Comparison of ENCODE assay signal across 1 cellular context in the genomic region with DNA sequence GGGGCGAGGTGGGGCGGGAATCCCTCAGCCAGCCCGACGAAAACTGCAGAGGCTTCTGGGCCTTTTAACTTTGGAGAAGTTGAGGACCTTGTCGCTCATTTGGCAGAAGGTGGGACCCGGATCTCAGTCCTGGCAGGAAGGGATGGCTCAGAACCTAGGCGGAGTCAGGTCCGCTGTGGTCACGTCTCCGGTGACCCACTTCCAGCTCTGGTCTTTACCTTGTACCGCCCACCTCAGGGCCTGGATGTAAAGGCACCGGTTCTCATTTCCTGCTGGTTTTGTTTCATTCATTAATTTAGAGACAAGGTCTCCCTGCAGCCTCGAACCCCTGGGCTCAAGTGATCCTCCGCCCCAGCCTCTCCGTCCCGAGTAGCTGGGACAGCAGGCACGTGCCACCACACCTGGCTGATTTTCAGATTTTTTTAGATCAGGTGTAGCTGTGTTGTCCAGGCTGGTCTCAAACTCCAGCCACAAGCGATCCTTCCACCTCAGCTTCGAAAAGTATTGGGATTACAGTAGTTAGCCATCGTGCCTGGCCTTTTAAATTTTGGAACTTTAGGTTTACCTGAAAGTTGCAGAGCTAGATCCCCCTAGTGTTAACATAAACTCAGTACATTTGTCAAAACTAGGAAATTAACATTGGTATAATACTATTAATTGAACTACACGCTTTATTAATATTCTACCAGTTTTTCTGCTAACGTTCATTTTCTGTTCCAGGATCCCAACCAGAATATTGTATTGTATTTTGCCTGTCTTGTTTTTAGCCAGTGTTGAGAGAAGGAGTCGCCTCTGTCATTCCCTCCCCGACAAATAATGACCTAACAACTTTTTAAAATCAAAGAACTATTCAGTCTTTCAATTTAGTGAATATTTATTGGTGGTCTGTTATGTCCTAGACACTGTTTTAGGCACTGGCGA.
TF ChIP-seq lines count a peak whose summit lies in the region.

No MANE protein-coding gene starts in this region.

TF ChIP-seq in GM12878, 131 proteins besides CTCF, POLR2A, EP300 and RAD21 (continued from another document and continues in another):
- TF ChIP-seq, protein P1, sequence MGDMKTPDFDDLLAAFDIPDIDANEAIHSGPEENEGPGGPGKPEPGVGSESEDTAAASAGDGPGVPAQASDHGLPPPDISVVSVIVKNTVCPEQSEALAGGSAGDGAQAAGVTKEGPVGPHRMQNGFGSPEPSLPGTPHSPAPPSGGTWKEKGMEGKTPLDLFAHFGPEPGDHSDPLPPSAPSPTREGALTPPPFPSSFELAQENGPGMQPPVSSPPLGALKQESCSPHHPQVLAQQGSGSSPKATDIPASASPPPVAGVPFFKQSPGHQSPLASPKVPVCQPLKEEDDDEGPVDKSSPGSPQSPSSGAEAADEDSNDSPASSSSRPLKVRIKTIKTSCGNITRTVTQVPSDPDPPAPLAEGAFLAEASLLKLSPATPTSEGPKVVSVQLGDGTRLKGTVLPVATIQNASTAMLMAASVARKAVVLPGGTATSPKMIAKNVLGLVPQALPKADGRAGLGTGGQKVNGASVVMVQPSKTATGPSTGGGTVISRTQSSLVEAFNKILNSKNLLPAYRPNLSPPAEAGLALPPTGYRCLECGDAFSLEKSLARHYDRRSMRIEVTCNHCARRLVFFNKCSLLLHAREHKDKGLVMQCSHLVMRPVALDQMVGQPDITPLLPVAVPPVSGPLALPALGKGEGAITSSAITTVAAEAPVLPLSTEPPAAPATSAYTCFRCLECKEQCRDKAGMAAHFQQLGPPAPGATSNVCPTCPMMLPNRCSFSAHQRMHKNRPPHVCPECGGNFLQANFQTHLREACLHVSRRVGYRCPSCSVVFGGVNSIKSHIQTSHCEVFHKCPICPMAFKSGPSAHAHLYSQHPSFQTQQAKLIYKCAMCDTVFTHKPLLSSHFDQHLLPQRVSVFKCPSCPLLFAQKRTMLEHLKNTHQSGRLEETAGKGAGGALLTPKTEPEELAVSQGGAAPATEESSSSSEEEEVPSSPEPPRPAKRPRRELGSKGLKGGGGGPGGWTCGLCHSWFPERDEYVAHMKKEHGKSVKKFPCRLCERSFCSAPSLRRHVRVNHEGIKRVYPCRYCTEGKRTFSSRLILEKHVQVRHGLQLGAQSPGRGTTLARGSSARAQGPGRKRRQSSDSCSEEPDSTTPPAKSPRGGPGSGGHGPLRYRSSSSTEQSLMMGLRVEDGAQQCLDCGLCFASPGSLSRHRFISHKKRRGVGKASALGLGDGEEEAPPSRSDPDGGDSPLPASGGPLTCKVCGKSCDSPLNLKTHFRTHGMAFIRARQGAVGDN (IDR thresholded peaks at IDR 0.05) = no peak
- TF ChIP-seq, protein P2, sequence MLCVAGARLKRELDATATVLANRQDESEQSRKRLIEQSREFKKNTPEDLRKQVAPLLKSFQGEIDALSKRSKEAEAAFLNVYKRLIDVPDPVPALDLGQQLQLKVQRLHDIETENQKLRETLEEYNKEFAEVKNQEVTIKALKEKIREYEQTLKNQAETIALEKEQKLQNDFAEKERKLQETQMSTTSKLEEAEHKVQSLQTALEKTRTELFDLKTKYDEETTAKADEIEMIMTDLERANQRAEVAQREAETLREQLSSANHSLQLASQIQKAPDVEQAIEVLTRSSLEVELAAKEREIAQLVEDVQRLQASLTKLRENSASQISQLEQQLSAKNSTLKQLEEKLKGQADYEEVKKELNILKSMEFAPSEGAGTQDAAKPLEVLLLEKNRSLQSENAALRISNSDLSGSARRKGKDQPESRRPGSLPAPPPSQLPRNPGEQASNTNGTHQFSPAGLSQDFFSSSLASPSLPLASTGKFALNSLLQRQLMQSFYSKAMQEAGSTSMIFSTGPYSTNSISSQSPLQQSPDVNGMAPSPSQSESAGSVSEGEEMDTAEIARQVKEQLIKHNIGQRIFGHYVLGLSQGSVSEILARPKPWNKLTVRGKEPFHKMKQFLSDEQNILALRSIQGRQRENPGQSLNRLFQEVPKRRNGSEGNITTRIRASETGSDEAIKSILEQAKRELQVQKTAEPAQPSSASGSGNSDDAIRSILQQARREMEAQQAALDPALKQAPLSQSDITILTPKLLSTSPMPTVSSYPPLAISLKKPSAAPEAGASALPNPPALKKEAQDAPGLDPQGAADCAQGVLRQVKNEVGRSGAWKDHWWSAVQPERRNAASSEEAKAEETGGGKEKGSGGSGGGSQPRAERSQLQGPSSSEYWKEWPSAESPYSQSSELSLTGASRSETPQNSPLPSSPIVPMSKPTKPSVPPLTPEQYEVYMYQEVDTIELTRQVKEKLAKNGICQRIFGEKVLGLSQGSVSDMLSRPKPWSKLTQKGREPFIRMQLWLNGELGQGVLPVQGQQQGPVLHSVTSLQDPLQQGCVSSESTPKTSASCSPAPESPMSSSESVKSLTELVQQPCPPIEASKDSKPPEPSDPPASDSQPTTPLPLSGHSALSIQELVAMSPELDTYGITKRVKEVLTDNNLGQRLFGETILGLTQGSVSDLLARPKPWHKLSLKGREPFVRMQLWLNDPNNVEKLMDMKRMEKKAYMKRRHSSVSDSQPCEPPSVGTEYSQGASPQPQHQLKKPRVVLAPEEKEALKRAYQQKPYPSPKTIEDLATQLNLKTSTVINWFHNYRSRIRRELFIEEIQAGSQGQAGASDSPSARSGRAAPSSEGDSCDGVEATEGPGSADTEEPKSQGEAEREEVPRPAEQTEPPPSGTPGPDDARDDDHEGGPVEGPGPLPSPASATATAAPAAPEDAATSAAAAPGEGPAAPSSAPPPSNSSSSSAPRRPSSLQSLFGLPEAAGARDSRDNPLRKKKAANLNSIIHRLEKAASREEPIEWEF (IDR thresholded peaks at IDR 0.05; ENCODE audit: insufficient replicate concordance, low read depth, low read length) = peak; percentile 10
- TF ChIP-seq KDM1A (IDR thresholded peaks at IDR 0.05; ENCODE audit: borderline replicate concordance) (no peak), JUNB (IDR thresholded peaks at IDR 0.05) (no peak), ZNF24 (IDR thresholded peaks at IDR 0.05) (no peak), KAT2A (conservative IDR thresholded peaks at IDR 0.05; ENCODE audit: control insufficient read depth, low read depth, low read length) (no peak), TCF7 (IDR thresholded peaks at IDR 0.05; ENCODE audit: borderline replicate concordance) (no peak), POLR2AphosphoS5 (IDR thresholded peaks at IDR 0.05; ENCODE audit: low read length) (peak; percentile 70), MTA2 (IDR thresholded peaks at IDR 0.05; ENCODE audit: low read depth) (no peak), SMAD1 (IDR thresholded peaks at IDR 0.05; ENCODE audit: low read depth, partially characterized antibody) (peak; percentile 3), PAX5 (IDR thresholded peaks at IDR 0.05; ENCODE audit: borderline replicate concordance, low read depth, low read length) (peak; percentile 73), BHLHE40 (IDR thresholded peaks at IDR 0.05; ENCODE audit: borderline replicate concordance in 1 of 2, low read depth in 2 of 2, low read length in 1 of 2) (peak; percentile 94 to 97), SP1 (IDR thresholded peaks at IDR 0.05; ENCODE audit: low read depth, low read length) (no peak), RBBP5 (conservative IDR thresholded peaks at IDR 0.05) (no peak), CBFB (IDR thresholded peaks at IDR 0.05; ENCODE audit: low read depth) (no peak), SRF (IDR thresholded peaks at IDR 0.05; ENCODE audit: low read depth in 2 of 2, low read length in 2 of 2) (no peak), HDGF (IDR thresholded peaks at IDR 0.05) (no peak), KLF5 (IDR thresholded peaks at IDR 0.05; ENCODE audit: partially characterized antibody) (no peak), SMAD5 (IDR thresholded peaks at IDR 0.05; ENCODE audit: low read depth) (no peak), ZZZ3 (IDR thresholded peaks at IDR 0.05; ENCODE audit: control insufficient read depth, insufficient read length, low read depth) (no peak), RUNX3 (IDR thresholded peaks at IDR 0.05; ENCODE audit: low read length) (peak; percentile 63), MXI1 (IDR thresholded peaks at IDR 0.05; ENCODE audit: low read depth, low read length) (peak; percentile 40; the same call in 1 of the 2 replicates)
- TF ChIP-seq, protein P3, sequence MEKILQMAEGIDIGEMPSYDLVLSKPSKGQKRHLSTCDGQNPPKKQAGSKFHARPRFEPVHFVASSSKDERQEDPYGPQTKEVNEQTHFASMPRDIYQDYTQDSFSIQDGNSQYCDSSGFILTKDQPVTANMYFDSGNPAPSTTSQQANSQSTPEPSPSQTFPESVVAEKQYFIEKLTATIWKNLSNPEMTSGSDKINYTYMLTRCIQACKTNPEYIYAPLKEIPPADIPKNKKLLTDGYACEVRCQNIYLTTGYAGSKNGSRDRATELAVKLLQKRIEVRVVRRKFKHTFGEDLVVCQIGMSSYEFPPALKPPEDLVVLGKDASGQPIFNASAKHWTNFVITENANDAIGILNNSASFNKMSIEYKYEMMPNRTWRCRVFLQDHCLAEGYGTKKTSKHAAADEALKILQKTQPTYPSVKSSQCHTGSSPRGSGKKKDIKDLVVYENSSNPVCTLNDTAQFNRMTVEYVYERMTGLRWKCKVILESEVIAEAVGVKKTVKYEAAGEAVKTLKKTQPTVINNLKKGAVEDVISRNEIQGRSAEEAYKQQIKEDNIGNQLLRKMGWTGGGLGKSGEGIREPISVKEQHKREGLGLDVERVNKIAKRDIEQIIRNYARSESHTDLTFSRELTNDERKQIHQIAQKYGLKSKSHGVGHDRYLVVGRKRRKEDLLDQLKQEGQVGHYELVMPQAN (conservative IDR thresholded peaks at IDR 0.05) = peak; percentile 52
- TF ChIP-seq, protein P4, sequence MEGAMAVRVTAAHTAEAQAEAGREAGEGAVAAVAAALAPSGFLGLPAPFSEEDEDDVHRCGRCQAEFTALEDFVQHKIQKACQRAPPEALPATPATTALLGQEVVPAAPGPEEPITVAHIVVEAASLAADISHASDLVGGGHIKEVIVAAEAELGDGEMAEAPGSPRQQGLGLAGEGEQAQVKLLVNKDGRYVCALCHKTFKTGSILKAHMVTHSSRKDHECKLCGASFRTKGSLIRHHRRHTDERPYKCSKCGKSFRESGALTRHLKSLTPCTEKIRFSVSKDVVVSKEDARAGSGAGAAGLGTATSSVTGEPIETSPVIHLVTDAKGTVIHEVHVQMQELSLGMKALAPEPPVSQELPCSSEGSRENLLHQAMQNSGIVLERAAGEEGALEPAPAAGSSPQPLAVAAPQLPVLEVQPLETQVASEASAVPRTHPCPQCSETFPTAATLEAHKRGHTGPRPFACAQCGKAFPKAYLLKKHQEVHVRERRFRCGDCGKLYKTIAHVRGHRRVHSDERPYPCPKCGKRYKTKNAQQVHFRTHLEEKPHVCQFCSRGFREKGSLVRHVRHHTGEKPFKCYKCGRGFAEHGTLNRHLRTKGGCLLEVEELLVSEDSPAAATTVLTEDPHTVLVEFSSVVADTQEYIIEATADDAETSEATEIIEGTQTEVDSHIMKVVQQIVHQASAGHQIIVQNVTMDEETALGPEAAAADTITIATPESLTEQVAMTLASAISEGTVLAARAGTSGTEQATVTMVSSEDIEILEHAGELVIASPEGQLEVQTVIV (IDR thresholded peaks at IDR 0.05; ENCODE audit: borderline replicate concordance, partially characterized antibody) = no peak
- TF ChIP-seq, protein P5, sequence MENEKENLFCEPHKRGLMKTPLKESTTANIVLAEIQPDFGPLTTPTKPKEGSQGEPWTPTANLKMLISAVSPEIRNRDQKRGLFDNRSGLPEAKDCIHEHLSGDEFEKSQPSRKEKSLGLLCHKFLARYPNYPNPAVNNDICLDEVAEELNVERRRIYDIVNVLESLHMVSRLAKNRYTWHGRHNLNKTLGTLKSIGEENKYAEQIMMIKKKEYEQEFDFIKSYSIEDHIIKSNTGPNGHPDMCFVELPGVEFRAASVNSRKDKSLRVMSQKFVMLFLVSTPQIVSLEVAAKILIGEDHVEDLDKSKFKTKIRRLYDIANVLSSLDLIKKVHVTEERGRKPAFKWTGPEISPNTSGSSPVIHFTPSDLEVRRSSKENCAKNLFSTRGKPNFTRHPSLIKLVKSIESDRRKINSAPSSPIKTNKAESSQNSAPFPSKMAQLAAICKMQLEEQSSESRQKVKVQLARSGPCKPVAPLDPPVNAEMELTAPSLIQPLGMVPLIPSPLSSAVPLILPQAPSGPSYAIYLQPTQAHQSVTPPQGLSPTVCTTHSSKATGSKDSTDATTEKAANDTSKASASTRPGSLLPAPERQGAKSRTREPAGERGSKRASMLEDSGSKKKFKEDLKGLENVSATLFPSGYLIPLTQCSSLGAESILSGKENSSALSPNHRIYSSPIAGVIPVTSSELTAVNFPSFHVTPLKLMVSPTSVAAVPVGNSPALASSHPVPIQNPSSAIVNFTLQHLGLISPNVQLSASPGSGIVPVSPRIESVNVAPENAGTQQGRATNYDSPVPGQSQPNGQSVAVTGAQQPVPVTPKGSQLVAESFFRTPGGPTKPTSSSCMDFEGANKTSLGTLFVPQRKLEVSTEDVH (IDR thresholded peaks at IDR 0.05; ENCODE audit: low read depth, partially characterized antibody) = no peak
- TF ChIP-seq, protein P6, sequence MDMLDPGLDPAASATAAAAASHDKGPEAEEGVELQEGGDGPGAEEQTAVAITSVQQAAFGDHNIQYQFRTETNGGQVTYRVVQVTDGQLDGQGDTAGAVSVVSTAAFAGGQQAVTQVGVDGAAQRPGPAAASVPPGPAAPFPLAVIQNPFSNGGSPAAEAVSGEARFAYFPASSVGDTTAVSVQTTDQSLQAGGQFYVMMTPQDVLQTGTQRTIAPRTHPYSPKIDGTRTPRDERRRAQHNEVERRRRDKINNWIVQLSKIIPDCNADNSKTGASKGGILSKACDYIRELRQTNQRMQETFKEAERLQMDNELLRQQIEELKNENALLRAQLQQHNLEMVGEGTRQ (IDR thresholded peaks at IDR 0.05; ENCODE audit: borderline replicate concordance, low read depth, low read length) = no peak; the same call in 1 of the 2 replicates
- TF ChIP-seq, protein P7, sequence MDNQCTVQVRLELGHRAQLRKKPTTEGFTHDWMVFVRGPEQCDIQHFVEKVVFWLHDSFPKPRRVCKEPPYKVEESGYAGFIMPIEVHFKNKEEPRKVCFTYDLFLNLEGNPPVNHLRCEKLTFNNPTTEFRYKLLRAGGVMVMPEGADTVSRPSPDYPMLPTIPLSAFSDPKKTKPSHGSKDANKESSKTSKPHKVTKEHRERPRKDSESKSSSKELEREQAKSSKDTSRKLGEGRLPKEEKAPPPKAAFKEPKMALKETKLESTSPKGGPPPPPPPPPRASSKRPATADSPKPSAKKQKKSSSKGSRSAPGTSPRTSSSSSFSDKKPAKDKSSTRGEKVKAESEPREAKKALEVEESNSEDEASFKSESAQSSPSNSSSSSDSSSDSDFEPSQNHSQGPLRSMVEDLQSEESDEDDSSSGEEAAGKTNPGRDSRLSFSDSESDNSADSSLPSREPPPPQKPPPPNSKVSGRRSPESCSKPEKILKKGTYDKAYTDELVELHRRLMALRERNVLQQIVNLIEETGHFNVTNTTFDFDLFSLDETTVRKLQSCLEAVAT (IDR thresholded peaks at IDR 0.05) = 0 out of 2 replicates have a peak, but pooled peaks have one; percentile 17
- TF ChIP-seq, protein P8, sequence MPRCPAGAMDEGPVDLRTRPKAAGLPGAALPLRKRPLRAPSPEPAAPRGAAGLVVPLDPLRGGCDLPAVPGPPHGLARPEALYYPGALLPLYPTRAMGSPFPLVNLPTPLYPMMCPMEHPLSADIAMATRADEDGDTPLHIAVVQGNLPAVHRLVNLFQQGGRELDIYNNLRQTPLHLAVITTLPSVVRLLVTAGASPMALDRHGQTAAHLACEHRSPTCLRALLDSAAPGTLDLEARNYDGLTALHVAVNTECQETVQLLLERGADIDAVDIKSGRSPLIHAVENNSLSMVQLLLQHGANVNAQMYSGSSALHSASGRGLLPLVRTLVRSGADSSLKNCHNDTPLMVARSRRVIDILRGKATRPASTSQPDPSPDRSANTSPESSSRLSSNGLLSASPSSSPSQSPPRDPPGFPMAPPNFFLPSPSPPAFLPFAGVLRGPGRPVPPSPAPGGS (IDR thresholded peaks at IDR 0.05; ENCODE audit: borderline replicate concordance, insufficient read depth, low read depth, low read length, poor library complexity, severe bottlenecking) = no peak
